1 cellular context compared by ENCODE assay signal in the genomic region with DNA sequence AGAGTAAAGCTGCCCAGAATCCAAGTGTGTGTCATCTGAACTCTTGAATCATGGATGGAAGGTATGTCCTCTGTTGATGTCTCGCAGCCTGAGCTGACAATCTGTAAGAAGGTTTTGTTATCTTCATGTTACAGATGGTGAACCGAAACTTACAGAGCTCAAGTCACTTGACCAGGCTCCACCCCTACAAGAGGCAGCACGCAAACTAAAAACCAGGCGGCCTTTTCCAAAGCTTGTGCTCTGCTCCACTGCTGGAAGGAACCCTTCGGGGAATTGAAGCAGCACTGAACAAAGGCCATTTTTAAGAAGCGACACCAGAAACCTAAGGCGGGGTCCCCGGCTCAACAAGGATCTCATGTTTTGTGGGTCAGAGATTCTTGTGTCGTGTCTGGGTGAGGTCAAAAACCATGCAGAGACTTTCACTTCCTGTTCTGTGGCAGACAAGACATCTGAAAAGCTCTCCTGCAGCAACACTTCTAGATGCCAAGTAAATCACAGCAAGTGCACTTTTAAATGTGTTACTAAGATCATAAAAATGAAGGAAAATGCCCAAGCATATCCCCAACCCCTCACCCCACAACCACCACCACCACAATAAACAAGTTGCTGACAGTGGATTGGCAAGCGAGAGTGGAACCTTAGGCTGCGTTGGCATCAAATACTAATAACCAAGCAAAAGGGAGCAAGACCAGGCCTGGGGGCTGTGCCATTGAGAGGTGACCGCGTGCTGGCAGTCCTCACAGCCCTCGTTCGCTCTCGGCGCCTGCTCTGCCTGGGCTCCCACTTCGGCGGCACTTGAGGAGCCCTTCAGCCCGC.
TF ChIP-seq lines count a peak whose summit lies in the region.

No MANE protein-coding gene starts in this region.

TF ChIP-seq in K562, 482 proteins besides CTCF, POLR2A, EP300 and RAD21 (continued from another document and continues in another):
- TF ChIP-seq U2AF1 (optimal IDR thresholded peaks at IDR 0.05; ENCODE audit: low read depth, low read length) (no peak), ZNF143 (CRISPR knock-in tag; IDR thresholded peaks at IDR 0.05) (no peak), PHTF2 (CRISPR knock-in tag; IDR thresholded peaks at IDR 0.05) (no peak), JUND (IDR thresholded peaks at IDR 0.05; ENCODE audit: borderline replicate concordance, low read depth, low read length) (peak; percentile 51), JUND (tag; IDR thresholded peaks at IDR 0.05; ENCODE audit: borderline replicate concordance, low read depth, low read length) (peak; percentile 64; the same call in 1 of the 3 replicates), ZNF699 (CRISPR knock-in tag; IDR thresholded peaks at IDR 0.05; ENCODE audit: insufficient replicate concordance) (no peak), ZNF311 (CRISPR knock-in tag; IDR thresholded peaks at IDR 0.05) (peak; percentile 39; the same call in 1 of the 2 replicates), IRF2 (CRISPR knock-in tag; IDR thresholded peaks at IDR 0.05) (no peak), JUNB (CRISPR knock-in tag; conservative IDR thresholded peaks at IDR 0.05) (no peak), SMAD1 (IDR thresholded peaks at IDR 0.05; ENCODE audit: low read depth, low read length, partially characterized antibody) (no peak), HDAC2 (IDR thresholded peaks at IDR 0.05) (peak; percentile 85), MCM3 (IDR thresholded peaks at IDR 0.05) (no peak), ZNF586 (CRISPR knock-in tag; conservative IDR thresholded peaks at IDR 0.05) (no peak), SUPT5H (IDR thresholded peaks at IDR 0.05) (no peak), HMGN3 (IDR thresholded peaks at IDR 0.05; ENCODE audit: borderline replicate concordance, extremely low read depth, insufficient read length, low read depth, low read length) (no peak), COPS2 (conservative IDR thresholded peaks at IDR 0.05) (no peak), KDM5B (IDR thresholded peaks at IDR 0.05; ENCODE audit: insufficient replicate concordance, low read depth, low read length) (no peak), HCFC1 (IDR thresholded peaks at IDR 0.05; ENCODE audit: low read depth, low read length) (no peak), SNIP1 (IDR thresholded peaks at IDR 0.05; ENCODE audit: low read depth) (no peak), ASH1L (IDR thresholded peaks at IDR 0.05; ENCODE audit: borderline replicate concordance, low read depth, partially characterized antibody) (no peak), ZNF239 (CRISPR knock-in tag; IDR thresholded peaks at IDR 0.05) (no peak; the same call in 1 of the 2 replicates), TAL1 (IDR thresholded peaks at IDR 0.05) (peak; percentile 88), C11orf30 (IDR thresholded peaks at IDR 0.05; ENCODE audit: low read depth) (no peak), TCF7 (IDR thresholded peaks at IDR 0.05; ENCODE audit: borderline replicate concordance) (no peak), ZNF717 (CRISPR knock-in tag; IDR thresholded peaks at IDR 0.05) (no peak)
- TF ChIP-seq, protein P1, sequence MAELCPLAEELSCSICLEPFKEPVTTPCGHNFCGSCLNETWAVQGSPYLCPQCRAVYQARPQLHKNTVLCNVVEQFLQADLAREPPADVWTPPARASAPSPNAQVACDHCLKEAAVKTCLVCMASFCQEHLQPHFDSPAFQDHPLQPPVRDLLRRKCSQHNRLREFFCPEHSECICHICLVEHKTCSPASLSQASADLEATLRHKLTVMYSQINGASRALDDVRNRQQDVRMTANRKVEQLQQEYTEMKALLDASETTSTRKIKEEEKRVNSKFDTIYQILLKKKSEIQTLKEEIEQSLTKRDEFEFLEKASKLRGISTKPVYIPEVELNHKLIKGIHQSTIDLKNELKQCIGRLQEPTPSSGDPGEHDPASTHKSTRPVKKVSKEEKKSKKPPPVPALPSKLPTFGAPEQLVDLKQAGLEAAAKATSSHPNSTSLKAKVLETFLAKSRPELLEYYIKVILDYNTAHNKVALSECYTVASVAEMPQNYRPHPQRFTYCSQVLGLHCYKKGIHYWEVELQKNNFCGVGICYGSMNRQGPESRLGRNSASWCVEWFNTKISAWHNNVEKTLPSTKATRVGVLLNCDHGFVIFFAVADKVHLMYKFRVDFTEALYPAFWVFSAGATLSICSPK (IDR thresholded peaks at IDR 0.05; ENCODE audit: borderline replicate concordance), result no peak
- TF ChIP-seq, protein P2, sequence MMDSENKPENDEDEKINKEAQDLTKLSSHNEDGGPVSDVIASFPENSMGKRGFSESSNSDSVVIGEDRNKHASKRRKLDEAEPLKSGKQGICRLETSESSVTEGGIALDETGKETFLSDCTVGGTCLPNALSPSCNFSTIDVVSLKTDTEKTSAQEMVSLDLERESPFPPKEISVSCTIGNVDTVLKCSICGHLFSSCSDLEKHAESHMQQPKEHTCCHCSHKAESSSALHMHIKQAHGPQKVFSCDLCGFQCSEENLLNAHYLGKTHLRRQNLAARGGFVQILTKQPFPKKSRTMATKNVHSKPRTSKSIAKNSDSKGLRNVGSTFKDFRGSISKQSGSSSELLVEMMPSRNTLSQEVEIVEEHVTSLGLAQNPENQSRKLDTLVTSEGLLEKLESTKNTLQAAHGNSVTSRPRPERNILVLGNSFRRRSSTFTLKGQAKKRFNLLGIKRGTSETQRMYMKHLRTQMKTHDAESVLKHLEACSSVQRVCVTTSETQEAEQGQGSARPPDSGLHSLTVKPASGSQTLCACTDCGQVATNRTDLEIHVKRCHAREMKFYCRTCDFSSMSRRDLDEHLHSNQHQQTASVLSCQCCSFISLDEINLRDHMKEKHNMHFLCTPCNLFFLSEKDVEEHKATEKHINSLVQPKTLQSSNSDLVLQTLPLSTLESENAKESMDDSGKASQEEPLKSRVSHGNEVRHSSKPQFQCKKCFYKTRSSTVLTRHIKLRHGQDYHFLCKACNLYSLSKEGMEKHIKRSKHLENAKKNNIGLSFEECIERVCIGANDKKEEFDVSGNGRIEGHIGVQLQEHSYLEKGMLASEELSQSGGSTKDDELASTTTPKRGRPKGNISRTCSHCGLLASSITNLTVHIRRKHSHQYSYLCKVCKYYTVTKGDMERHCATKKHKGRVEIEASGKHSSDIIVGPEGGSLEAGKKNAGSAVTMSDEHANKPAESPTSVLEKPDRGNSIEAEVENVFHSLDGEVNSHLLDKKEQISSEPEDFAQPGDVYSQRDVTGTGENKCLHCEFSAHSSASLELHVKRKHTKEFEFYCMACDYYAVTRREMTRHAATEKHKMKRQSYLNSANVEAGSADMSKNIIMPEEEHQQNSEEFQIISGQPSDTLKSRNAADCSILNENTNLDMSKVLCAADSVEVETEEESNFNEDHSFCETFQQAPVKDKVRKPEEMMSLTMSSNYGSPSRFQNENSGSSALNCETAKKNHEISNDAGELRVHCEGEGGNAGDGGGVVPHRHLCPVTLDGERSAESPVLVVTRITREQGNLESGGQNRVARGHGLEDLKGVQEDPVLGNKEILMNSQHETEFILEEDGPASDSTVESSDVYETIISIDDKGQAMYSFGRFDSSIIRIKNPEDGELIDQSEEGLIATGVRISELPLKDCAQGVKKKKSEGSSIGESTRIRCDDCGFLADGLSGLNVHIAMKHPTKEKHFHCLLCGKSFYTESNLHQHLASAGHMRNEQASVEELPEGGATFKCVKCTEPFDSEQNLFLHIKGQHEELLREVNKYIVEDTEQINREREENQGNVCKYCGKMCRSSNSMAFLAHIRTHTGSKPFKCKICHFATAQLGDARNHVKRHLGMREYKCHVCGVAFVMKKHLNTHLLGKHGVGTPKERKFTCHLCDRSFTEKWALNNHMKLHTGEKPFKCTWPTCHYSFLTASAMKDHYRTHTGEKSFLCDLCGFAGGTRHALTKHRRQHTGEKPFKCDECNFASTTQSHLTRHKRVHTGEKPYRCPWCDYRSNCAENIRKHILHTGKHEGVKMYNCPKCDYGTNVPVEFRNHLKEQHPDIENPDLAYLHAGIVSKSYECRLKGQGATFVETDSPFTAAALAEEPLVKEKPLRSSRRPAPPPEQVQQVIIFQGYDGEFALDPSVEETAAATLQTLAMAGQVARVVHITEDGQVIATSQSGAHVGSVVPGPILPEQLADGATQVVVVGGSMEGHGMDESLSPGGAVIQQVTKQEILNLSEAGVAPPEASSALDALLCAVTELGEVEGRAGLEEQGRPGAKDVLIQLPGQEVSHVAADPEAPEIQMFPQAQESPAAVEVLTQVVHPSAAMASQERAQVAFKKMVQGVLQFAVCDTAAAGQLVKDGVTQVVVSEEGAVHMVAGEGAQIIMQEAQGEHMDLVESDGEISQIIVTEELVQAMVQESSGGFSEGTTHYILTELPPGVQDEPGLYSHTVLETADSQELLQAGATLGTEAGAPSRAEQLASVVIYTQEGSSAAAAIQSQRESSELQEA (IDR thresholded peaks at IDR 0.05; ENCODE audit: low read depth), result no peak
- TF ChIP-seq, protein P3, sequence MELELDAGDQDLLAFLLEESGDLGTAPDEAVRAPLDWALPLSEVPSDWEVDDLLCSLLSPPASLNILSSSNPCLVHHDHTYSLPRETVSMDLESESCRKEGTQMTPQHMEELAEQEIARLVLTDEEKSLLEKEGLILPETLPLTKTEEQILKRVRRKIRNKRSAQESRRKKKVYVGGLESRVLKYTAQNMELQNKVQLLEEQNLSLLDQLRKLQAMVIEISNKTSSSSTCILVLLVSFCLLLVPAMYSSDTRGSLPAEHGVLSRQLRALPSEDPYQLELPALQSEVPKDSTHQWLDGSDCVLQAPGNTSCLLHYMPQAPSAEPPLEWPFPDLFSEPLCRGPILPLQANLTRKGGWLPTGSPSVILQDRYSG (tag; conservative IDR thresholded peaks at IDR 0.05; ENCODE audit: low read depth), result peak; percentile 82; the same call in 1 of the 2 replicates
- TF ChIP-seq, protein P4, sequence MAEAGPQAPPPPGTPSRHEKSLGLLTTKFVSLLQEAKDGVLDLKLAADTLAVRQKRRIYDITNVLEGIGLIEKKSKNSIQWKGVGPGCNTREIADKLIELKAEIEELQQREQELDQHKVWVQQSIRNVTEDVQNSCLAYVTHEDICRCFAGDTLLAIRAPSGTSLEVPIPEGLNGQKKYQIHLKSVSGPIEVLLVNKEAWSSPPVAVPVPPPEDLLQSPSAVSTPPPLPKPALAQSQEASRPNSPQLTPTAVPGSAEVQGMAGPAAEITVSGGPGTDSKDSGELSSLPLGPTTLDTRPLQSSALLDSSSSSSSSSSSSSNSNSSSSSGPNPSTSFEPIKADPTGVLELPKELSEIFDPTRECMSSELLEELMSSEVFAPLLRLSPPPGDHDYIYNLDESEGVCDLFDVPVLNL (CRISPR knock-in tag; IDR thresholded peaks at IDR 0.05; ENCODE audit: low read depth), result no peak
- TF ChIP-seq, protein P5, sequence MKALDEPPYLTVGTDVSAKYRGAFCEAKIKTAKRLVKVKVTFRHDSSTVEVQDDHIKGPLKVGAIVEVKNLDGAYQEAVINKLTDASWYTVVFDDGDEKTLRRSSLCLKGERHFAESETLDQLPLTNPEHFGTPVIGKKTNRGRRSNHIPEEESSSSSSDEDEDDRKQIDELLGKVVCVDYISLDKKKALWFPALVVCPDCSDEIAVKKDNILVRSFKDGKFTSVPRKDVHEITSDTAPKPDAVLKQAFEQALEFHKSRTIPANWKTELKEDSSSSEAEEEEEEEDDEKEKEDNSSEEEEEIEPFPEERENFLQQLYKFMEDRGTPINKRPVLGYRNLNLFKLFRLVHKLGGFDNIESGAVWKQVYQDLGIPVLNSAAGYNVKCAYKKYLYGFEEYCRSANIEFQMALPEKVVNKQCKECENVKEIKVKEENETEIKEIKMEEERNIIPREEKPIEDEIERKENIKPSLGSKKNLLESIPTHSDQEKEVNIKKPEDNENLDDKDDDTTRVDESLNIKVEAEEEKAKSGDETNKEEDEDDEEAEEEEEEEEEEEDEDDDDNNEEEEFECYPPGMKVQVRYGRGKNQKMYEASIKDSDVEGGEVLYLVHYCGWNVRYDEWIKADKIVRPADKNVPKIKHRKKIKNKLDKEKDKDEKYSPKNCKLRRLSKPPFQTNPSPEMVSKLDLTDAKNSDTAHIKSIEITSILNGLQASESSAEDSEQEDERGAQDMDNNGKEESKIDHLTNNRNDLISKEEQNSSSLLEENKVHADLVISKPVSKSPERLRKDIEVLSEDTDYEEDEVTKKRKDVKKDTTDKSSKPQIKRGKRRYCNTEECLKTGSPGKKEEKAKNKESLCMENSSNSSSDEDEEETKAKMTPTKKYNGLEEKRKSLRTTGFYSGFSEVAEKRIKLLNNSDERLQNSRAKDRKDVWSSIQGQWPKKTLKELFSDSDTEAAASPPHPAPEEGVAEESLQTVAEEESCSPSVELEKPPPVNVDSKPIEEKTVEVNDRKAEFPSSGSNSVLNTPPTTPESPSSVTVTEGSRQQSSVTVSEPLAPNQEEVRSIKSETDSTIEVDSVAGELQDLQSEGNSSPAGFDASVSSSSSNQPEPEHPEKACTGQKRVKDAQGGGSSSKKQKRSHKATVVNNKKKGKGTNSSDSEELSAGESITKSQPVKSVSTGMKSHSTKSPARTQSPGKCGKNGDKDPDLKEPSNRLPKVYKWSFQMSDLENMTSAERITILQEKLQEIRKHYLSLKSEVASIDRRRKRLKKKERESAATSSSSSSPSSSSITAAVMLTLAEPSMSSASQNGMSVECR (CRISPR knock-in tag; IDR thresholded peaks at IDR 0.05), result no peak
- TF ChIP-seq, protein P6, sequence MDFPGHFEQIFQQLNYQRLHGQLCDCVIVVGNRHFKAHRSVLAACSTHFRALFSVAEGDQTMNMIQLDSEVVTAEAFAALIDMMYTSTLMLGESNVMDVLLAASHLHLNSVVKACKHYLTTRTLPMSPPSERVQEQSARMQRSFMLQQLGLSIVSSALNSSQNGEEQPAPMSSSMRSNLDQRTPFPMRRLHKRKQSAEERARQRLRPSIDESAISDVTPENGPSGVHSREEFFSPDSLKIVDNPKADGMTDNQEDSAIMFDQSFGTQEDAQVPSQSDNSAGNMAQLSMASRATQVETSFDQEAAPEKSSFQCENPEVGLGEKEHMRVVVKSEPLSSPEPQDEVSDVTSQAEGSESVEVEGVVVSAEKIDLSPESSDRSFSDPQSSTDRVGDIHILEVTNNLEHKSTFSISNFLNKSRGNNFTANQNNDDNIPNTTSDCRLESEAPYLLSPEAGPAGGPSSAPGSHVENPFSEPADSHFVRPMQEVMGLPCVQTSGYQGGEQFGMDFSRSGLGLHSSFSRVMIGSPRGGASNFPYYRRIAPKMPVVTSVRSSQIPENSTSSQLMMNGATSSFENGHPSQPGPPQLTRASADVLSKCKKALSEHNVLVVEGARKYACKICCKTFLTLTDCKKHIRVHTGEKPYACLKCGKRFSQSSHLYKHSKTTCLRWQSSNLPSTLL (IDR thresholded peaks at IDR 0.05), result no peak
